Comparison of ENCODE assay signal across 2 cellular contexts in the genomic region with DNA sequence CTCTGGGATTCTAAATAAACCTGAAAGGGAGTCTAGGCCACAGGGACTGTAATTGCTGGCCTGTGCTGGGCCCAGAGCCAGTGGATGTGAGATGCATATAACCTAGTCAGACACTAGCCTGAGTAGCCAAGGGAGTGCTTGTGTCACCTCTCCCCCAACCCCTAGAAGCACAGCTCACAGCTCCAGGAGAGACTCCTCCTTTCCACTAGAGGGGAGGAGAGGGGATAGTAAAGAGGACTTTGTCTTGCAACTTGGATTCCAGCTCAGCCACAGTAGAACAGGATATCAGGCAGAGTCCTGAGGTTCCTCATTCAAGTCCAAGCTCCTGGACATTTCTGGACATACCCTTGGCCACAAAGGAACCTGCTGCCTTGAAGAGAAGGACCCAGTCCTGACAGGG.
TF ChIP-seq lines count a peak whose summit lies in the region.

No MANE protein-coding gene starts in this region.

TF ChIP-seq in HepG2, 621 proteins besides CTCF, POLR2A, EP300 and RAD21 (continued from another document and continues in another):
- TF ChIP-seq, protein P1, sequence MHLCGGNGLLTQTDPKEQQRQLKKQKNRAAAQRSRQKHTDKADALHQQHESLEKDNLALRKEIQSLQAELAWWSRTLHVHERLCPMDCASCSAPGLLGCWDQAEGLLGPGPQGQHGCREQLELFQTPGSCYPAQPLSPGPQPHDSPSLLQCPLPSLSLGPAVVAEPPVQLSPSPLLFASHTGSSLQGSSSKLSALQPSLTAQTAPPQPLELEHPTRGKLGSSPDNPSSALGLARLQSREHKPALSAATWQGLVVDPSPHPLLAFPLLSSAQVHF (CRISPR knock-in tag; IDR thresholded peaks at IDR 0.05) = no peak
- TF ChIP-seq NFATC3 (CRISPR knock-in tag; IDR thresholded peaks at IDR 0.05) = no peak
- TF ChIP-seq, protein P2, sequence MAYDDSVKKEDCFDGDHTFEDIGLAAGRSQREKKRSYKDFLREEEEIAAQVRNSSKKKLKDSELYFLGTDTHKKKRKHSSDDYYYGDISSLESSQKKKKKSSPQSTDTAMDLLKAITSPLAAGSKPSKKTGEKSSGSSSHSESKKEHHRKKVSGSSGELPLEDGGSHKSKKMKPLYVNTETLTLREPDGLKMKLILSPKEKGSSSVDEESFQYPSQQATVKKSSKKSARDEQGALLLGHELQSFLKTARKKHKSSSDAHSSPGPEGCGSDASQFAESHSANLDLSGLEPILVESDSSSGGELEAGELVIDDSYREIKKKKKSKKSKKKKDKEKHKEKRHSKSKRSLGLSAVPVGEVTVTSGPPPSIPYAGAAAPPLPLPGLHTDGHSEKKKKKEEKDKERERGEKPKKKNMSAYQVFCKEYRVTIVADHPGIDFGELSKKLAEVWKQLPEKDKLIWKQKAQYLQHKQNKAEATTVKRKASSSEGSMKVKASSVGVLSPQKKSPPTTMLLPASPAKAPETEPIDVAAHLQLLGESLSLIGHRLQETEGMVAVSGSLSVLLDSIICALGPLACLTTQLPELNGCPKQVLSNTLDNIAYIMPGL (CRISPR knock-in tag; IDR thresholded peaks at IDR 0.05; ENCODE audit: borderline replicate concordance in 1 of 2, low read depth in 1 of 2) = no peak
- TF ChIP-seq, protein P3, sequence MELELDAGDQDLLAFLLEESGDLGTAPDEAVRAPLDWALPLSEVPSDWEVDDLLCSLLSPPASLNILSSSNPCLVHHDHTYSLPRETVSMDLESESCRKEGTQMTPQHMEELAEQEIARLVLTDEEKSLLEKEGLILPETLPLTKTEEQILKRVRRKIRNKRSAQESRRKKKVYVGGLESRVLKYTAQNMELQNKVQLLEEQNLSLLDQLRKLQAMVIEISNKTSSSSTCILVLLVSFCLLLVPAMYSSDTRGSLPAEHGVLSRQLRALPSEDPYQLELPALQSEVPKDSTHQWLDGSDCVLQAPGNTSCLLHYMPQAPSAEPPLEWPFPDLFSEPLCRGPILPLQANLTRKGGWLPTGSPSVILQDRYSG (CRISPR knock-in tag; IDR thresholded peaks at IDR 0.05) = no peak
- no peak for TF ChIP-seq KAT2B (IDR thresholded peaks at IDR 0.05; ENCODE audit: borderline replicate concordance, low read depth, low read length)
- TF ChIP-seq ZMYM4 (CRISPR knock-in tag; IDR thresholded peaks at IDR 0.05) = peak; percentile 58
- TF ChIP-seq, protein P4, sequence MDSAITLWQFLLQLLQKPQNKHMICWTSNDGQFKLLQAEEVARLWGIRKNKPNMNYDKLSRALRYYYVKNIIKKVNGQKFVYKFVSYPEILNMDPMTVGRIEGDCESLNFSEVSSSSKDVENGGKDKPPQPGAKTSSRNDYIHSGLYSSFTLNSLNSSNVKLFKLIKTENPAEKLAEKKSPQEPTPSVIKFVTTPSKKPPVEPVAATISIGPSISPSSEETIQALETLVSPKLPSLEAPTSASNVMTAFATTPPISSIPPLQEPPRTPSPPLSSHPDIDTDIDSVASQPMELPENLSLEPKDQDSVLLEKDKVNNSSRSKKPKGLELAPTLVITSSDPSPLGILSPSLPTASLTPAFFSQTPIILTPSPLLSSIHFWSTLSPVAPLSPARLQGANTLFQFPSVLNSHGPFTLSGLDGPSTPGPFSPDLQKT (CRISPR knock-in tag; IDR thresholded peaks at IDR 0.05; ENCODE audit: borderline replicate concordance) = no peak
- TF ChIP-seq, protein P5, sequence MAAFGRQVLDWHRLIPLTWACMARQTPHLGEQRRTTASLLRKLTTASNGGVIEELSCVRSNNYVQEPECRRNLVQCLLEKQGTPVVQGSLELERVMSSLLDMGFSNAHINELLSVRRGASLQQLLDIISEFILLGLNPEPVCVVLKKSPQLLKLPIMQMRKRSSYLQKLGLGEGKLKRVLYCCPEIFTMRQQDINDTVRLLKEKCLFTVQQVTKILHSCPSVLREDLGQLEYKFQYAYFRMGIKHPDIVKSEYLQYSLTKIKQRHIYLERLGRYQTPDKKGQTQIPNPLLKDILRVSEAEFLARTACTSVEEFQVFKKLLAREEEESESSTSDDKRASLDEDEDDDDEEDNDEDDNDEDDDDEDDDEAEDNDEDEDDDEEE (CRISPR knock-in tag; IDR thresholded peaks at IDR 0.05) = no peak
- no peak for TF ChIP-seq HES4 (CRISPR knock-in tag; IDR thresholded peaks at IDR 0.05; ENCODE audit: borderline replicate concordance)
- TF ChIP-seq SAP130 (CRISPR knock-in tag; IDR thresholded peaks at IDR 0.05; ENCODE audit: low read depth) = no peak
- TF ChIP-seq SMAD1 (CRISPR knock-in tag; IDR thresholded peaks at IDR 0.05; ENCODE audit: borderline replicate concordance, low read depth) = no peak
- TF ChIP-seq, protein P6, sequence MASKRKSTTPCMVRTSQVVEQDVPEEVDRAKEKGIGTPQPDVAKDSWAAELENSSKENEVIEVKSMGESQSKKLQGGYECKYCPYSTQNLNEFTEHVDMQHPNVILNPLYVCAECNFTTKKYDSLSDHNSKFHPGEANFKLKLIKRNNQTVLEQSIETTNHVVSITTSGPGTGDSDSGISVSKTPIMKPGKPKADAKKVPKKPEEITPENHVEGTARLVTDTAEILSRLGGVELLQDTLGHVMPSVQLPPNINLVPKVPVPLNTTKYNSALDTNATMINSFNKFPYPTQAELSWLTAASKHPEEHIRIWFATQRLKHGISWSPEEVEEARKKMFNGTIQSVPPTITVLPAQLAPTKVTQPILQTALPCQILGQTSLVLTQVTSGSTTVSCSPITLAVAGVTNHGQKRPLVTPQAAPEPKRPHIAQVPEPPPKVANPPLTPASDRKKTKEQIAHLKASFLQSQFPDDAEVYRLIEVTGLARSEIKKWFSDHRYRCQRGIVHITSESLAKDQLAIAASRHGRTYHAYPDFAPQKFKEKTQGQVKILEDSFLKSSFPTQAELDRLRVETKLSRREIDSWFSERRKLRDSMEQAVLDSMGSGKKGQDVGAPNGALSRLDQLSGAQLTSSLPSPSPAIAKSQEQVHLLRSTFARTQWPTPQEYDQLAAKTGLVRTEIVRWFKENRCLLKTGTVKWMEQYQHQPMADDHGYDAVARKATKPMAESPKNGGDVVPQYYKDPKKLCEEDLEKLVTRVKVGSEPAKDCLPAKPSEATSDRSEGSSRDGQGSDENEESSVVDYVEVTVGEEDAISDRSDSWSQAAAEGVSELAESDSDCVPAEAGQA (IDR thresholded peaks at IDR 0.05; ENCODE audit: low read depth) = no peak
- TF ChIP-seq, protein P6 (CRISPR knock-in tag; IDR thresholded peaks at IDR 0.05; ENCODE audit: borderline replicate concordance) = no peak

TF ChIP-seq in WTC11, 78 proteins besides CTCF, POLR2A, EP300 and RAD21 (continues in another document):
- TF ChIP-seq, protein P7, sequence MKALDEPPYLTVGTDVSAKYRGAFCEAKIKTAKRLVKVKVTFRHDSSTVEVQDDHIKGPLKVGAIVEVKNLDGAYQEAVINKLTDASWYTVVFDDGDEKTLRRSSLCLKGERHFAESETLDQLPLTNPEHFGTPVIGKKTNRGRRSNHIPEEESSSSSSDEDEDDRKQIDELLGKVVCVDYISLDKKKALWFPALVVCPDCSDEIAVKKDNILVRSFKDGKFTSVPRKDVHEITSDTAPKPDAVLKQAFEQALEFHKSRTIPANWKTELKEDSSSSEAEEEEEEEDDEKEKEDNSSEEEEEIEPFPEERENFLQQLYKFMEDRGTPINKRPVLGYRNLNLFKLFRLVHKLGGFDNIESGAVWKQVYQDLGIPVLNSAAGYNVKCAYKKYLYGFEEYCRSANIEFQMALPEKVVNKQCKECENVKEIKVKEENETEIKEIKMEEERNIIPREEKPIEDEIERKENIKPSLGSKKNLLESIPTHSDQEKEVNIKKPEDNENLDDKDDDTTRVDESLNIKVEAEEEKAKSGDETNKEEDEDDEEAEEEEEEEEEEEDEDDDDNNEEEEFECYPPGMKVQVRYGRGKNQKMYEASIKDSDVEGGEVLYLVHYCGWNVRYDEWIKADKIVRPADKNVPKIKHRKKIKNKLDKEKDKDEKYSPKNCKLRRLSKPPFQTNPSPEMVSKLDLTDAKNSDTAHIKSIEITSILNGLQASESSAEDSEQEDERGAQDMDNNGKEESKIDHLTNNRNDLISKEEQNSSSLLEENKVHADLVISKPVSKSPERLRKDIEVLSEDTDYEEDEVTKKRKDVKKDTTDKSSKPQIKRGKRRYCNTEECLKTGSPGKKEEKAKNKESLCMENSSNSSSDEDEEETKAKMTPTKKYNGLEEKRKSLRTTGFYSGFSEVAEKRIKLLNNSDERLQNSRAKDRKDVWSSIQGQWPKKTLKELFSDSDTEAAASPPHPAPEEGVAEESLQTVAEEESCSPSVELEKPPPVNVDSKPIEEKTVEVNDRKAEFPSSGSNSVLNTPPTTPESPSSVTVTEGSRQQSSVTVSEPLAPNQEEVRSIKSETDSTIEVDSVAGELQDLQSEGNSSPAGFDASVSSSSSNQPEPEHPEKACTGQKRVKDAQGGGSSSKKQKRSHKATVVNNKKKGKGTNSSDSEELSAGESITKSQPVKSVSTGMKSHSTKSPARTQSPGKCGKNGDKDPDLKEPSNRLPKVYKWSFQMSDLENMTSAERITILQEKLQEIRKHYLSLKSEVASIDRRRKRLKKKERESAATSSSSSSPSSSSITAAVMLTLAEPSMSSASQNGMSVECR (CRISPR knock-in tag; IDR thresholded peaks at IDR 0.05; ENCODE audit: borderline replicate concordance) = no peak
- TF ChIP-seq OVOL2 (CRISPR knock-in tag; IDR thresholded peaks at IDR 0.05; ENCODE audit: borderline replicate concordance) (no peak), SMAD3 (CRISPR knock-in tag; IDR thresholded peaks at IDR 0.05; ENCODE audit: borderline replicate concordance) (no peak), RELA (CRISPR knock-in tag; IDR thresholded peaks at IDR 0.05; ENCODE audit: borderline replicate concordance) (no peak), NR1H2 (CRISPR knock-in tag; IDR thresholded peaks at IDR 0.05) (no peak)
- TF ChIP-seq, protein P8, sequence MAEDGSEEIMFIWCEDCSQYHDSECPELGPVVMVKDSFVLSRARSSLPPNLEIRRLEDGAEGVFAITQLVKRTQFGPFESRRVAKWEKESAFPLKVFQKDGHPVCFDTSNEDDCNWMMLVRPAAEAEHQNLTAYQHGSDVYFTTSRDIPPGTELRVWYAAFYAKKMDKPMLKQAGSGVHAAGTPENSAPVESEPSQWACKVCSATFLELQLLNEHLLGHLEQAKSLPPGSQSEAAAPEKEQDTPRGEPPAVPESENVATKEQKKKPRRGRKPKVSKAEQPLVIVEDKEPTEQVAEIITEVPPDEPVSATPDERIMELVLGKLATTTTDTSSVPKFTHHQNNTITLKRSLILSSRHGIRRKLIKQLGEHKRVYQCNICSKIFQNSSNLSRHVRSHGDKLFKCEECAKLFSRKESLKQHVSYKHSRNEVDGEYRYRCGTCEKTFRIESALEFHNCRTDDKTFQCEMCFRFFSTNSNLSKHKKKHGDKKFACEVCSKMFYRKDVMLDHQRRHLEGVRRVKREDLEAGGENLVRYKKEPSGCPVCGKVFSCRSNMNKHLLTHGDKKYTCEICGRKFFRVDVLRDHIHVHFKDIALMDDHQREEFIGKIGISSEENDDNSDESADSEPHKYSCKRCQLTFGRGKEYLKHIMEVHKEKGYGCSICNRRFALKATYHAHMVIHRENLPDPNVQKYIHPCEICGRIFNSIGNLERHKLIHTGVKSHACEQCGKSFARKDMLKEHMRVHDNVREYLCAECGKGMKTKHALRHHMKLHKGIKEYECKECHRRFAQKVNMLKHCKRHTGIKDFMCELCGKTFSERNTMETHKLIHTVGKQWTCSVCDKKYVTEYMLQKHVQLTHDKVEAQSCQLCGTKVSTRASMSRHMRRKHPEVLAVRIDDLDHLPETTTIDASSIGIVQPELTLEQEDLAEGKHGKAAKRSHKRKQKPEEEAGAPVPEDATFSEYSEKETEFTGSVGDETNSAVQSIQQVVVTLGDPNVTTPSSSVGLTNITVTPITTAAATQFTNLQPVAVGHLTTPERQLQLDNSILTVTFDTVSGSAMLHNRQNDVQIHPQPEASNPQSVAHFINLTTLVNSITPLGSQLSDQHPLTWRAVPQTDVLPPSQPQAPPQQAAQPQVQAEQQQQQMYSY (CRISPR knock-in tag; IDR thresholded peaks at IDR 0.05) = no peak
- TF ChIP-seq, protein P9, sequence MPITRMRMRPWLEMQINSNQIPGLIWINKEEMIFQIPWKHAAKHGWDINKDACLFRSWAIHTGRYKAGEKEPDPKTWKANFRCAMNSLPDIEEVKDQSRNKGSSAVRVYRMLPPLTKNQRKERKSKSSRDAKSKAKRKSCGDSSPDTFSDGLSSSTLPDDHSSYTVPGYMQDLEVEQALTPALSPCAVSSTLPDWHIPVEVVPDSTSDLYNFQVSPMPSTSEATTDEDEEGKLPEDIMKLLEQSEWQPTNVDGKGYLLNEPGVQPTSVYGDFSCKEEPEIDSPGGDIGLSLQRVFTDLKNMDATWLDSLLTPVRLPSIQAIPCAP (CRISPR knock-in tag; IDR thresholded peaks at IDR 0.05) = no peak
- TF ChIP-seq, protein P10, sequence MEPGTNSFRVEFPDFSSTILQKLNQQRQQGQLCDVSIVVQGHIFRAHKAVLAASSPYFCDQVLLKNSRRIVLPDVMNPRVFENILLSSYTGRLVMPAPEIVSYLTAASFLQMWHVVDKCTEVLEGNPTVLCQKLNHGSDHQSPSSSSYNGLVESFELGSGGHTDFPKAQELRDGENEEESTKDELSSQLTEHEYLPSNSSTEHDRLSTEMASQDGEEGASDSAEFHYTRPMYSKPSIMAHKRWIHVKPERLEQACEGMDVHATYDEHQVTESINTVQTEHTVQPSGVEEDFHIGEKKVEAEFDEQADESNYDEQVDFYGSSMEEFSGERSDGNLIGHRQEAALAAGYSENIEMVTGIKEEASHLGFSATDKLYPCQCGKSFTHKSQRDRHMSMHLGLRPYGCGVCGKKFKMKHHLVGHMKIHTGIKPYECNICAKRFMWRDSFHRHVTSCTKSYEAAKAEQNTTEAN (CRISPR knock-in tag; IDR thresholded peaks at IDR 0.05) = no peak
- TF ChIP-seq, protein P11, sequence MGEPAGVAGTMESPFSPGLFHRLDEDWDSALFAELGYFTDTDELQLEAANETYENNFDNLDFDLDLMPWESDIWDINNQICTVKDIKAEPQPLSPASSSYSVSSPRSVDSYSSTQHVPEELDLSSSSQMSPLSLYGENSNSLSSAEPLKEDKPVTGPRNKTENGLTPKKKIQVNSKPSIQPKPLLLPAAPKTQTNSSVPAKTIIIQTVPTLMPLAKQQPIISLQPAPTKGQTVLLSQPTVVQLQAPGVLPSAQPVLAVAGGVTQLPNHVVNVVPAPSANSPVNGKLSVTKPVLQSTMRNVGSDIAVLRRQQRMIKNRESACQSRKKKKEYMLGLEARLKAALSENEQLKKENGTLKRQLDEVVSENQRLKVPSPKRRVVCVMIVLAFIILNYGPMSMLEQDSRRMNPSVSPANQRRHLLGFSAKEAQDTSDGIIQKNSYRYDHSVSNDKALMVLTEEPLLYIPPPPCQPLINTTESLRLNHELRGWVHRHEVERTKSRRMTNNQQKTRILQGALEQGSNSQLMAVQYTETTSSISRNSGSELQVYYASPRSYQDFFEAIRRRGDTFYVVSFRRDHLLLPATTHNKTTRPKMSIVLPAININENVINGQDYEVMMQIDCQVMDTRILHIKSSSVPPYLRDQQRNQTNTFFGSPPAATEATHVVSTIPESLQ (CRISPR knock-in tag; IDR thresholded peaks at IDR 0.05) = no peak
